1 cellular context compared by ENCODE assay signal in the genomic region with DNA sequence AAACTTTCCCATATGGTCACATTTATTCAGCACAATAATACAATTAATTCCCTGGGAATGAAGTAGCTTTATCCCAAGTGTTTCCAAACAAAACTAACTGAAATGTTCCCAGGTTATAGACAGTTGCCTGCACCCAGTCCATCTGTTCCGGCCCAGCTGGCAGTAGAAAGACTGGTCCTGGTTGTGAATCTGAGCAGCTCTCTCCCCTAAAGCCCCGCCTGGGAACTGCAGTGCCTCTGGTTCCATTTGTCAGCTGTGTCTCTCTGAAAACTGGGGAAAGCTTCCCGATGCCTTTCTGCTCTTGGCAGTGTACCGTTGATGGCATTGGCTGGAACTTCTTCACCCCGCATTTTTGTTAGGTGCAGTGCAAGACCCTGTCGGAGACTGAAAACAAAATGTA.
TF ChIP-seq lines count a peak whose summit lies in the region.

No MANE protein-coding gene starts in this region.

TF ChIP-seq in IMR-90, 13 proteins besides CTCF, POLR2A, EP300 and RAD21:
- TF ChIP-seq SMC3 (IDR thresholded peaks at IDR 0.05; ENCODE audit: low read depth, low read length) (no peak), BHLHE40 (IDR thresholded peaks at IDR 0.05; ENCODE audit: low read depth, low read length) (no peak), MAFK (IDR thresholded peaks at IDR 0.05; ENCODE audit: low read depth, low read length) (no peak)
